In the genomic region with DNA sequence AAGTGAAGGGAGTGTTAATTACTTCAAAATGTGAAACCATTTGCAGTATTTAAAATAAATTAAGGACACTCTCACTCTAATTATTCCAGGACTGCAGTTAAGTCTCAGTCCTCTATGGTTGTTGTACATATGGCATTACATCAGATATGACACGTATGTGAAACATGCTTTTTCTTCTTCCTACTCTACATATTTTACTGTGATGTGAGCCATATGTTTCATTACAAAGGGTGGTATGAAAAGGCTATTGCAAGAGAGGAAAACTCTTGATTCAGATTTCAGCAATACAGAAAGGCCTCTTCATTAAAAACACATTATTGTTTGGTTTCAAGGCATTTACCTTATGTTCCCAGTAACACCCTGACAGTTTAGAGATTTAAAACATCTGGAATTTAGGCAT, we compare ENCODE assay signal across 18 cellular contexts.
"Had no signal": no experiment of that assay in that cellular context is flagged by ENCODE, and none has a peak within 500 bp of the region (broad histone marks: within the 10 kb centered on the region; RNA-seq: fewer than 3 reads in every experiment).

No MANE protein-coding gene starts in this region.

- H3K4me1 Mint-ChIP-seq: activated CD8-positive, alpha-beta memory T cell treated with anti-CD3 and anti-CD28 coated beads, Interleukin-2, amount 10 ng/mL, durations not matched to agents 7 days and 5 days had no signal

- H2AFZ ChIP-seq: neural progenitor cell had no signal

- H3K9me3 Mint-ChIP-seq: activated B cell treated with CpG ODN at 0.5 μM for 24 hours; activated CD4-positive, alpha-beta memory T cell treated with anti-CD3 and anti-CD28 coated beads for 36 hours; naive B cell had no signal

- H3K9me3 ChIP-seq: gastrocnemius medialis, mucosa of descending colon, thyroid gland had no signal

- H3K4me1 ChIP-seq: gastrocnemius medialis, heart left ventricle, thyroid gland had no signal

- H3K27me3 ChIP-seq: gastrocnemius medialis, heart left ventricle, neural progenitor cell, thyroid gland had no signal

- H3K36me3 ChIP-seq: gastrocnemius medialis, heart left ventricle, neural progenitor cell, thyroid gland had no signal

- ATAC-seq: activated CD8-positive, alpha-beta memory T cell treated with anti-CD3 and anti-CD28 coated beads, Interleukin-2, amount 10 ng/mL, durations not matched to agents 7 days and 5 days; gastrocnemius medialis; heart left ventricle; left ventricle myocardium superior; mucosa of descending colon had no signal

- H3K27me3 Mint-ChIP-seq: activated B cell treated with CpG ODN at 0.5 μM for 24 hours; activated CD4-positive, alpha-beta memory T cell treated with anti-CD3 and anti-CD28 coated beads for 36 hours; activated CD8-positive, alpha-beta memory T cell treated with anti-CD3 and anti-CD28 coated beads, Interleukin-2, amount 10 ng/mL, durations not matched to agents 7 days and 5 days; activated naive CD8-positive, alpha-beta T cell; naive B cell; progenitor cell of endocrine pancreas had no signal

- H3K27ac Mint-ChIP-seq: activated B cell treated with CpG ODN at 0.5 μM for 24 hours; activated CD4-positive, alpha-beta memory T cell treated with anti-CD3 and anti-CD28 coated beads for 36 hours; activated CD8-positive, alpha-beta memory T cell treated with anti-CD3 and anti-CD28 coated beads, Interleukin-2, amount 10 ng/mL, durations not matched to agents 7 days and 5 days; activated naive CD8-positive, alpha-beta T cell; naive B cell; neural progenitor cell; progenitor cell of endocrine pancreas had no signal

- H3K4me3 ChIP-seq: gastrocnemius medialis, heart left ventricle, mucosa of descending colon, neural progenitor cell, thyroid gland had no signal

- DNase-seq: activated B cell treated with CpG ODN at 0.5 μM for 24 hours; activated CD4-positive, alpha-beta memory T cell treated with anti-CD3 and anti-CD28 coated beads for 36 hours; activated CD4-positive, alpha-beta T cell treated with anti-CD3 and anti-CD28 coated beads for 4 hours; activated CD8-positive, alpha-beta memory T cell treated with anti-CD3 and anti-CD28 coated beads, Interleukin-2, amount 10 ng/mL, durations not matched to agents 7 days and 5 days; gastrocnemius medialis; heart left ventricle; left ventricle myocardium superior; mucosa of descending colon; naive B cell; stimulated activated CD4-positive, alpha-beta T cell treated with anti-CD3 and anti-CD28 coated beads, Interleukin-12 subunit alpha, Interleukin-12 subunit beta, amount 100 ng/mL, for 4 hours; stimulated activated CD4-positive, alpha-beta T cell treated with anti-CD3 and anti-CD28 coated beads, Interleukin-1b, Interleukin-23, amount 100 ng/mL, for 48 hours; stimulated activated CD8-positive, alpha-beta memory T cell treated with anti-CD3 and anti-CD28 coated beads, Interleukin-4, amount 100 ng/mL, for 48 hours; stimulated activated naive CD4-positive, alpha-beta T cell treated with Interleukin-2 at 50 U/mL for 16 hours; SW 1271; thyroid gland had no signal

- H3K27ac ChIP-seq: gastrocnemius medialis, heart left ventricle, neural progenitor cell, thyroid gland had no signal

- H3K36me3 Mint-ChIP-seq: activated CD4-positive, alpha-beta memory T cell treated with anti-CD3 and anti-CD28 coated beads for 36 hours; activated CD8-positive, alpha-beta memory T cell treated with anti-CD3 and anti-CD28 coated beads, Interleukin-2, amount 10 ng/mL, durations not matched to agents 7 days and 5 days; activated naive CD8-positive, alpha-beta T cell; naive B cell had no signal

- H3K4me3 Mint-ChIP-seq: activated B cell treated with CpG ODN at 0.5 μM for 24 hours; activated CD4-positive, alpha-beta memory T cell treated with anti-CD3 and anti-CD28 coated beads for 36 hours; activated CD8-positive, alpha-beta memory T cell treated with anti-CD3 and anti-CD28 coated beads, Interleukin-2, amount 10 ng/mL, durations not matched to agents 7 days and 5 days; activated naive CD8-positive, alpha-beta T cell; naive B cell; neural progenitor cell had no signal

- H3K9ac ChIP-seq: neural progenitor cell had no signal

- H3K4me2 ChIP-seq: neural progenitor cell had no signal
